Comparison of ENCODE assay signal across 7 cellular contexts in genomic region chr1:161663569-161663968, GRCh38.
A peak's percentile ranks its signal among the peaks of the same experiment; 100 is the strongest.
ATAC-seq lines count a peak whose summit lies in the region.
"Not testable (repeated sequence)": the region's sequence is repeated elsewhere in the genome, so short reads cannot be mapped to it uniquely, and the experiment has no call there.

No MANE protein-coding gene starts in this region.

- H3K27ac Mint-ChIP-seq in dendritic cell treated with granulocyte-macrophage colony-stimulating factor and Interleukin-4, amounts not matched to agents 40 ng/mL and 50 ng/mL, for 4 days: not testable (repeated sequence)

- peak overlapping the region; percentile 17 for H3K4me3 Mint-ChIP-seq in dendritic cell treated with granulocyte-macrophage colony-stimulating factor and Interleukin-4, amounts not matched to agents 40 ng/mL and 50 ng/mL, for 4 days

- H3K27me3 Mint-ChIP-seq in dendritic cell treated with granulocyte-macrophage colony-stimulating factor and Interleukin-4, amounts not matched to agents 40 ng/mL and 50 ng/mL, for 4 days: not testable (repeated sequence)

- not testable (repeated sequence) for H3K36me3 Mint-ChIP-seq in dendritic cell treated with granulocyte-macrophage colony-stimulating factor and Interleukin-4, amounts not matched to agents 40 ng/mL and 50 ng/mL, for 4 days (ENCODE audit: low read depth)

- intact Hi-C loops in dendritic cell treated with granulocyte-macrophage colony-stimulating factor and Interleukin-4, amounts not matched to agents 40 ng/mL and 50 ng/mL, for 4 days (cut with micrococcal nuclease): not testable (repeated sequence)

- peak; percentile 6 for ATAC-seq in GM18502 (IDR thresholded peaks at IDR 0.05; ENCODE audit: poor library complexity, unreplicated experiment)
- peak; percentile 22 for ATAC-seq in GM19035 (IDR thresholded peaks at IDR 0.05; ENCODE audit: unreplicated experiment)
- peak; percentile 12 for ATAC-seq in GM21367 (IDR thresholded peaks at IDR 0.05; ENCODE audit: unreplicated experiment)
- peak; percentile 24 for ATAC-seq in GM21717 (IDR thresholded peaks at IDR 0.05; ENCODE audit: unreplicated experiment)
- peak; percentile 18 for ATAC-seq in HG02642 (IDR thresholded peaks at IDR 0.05; ENCODE audit: poor library complexity, unreplicated experiment)
- ATAC-seq in HG03159 (IDR thresholded peaks at IDR 0.05; ENCODE audit: unreplicated experiment): peak; percentile 18

- H3K9me3 Mint-ChIP-seq in dendritic cell treated with granulocyte-macrophage colony-stimulating factor and Interleukin-4, amounts not matched to agents 40 ng/mL and 50 ng/mL, for 4 days: not testable (repeated sequence)

- H3K4me1 Mint-ChIP-seq in dendritic cell treated with granulocyte-macrophage colony-stimulating factor and Interleukin-4, amounts not matched to agents 40 ng/mL and 50 ng/mL, for 4 days (ENCODE audit: low read depth): not testable (repeated sequence)

Comparison
In these comparisons a context has a peak if more than half of its experiments do, and no peak if none do; other contexts are left out.
1. Peak in every context shown above with its lines: ATAC-seq.